In genomic region chr16:69325784-69326171, GRCh38 we compare ENCODE assay signal across 13 cellular contexts. TPM values are rescaled to one million over a fixed set of nuclear protein-coding genes. Genes with fewer than 3 reads are reported as not detected.
DNase-seq lines count a peak whose midpoint lies in the region; ATAC-seq and TF ChIP-seq lines count a peak whose summit lies in the region.
"Had no signal": no experiment of that assay in that cellular context is flagged by ENCODE, and none has a peak within 500 bp of the region (broad histone marks: within the 10 kb centered on the region; RNA-seq: fewer than 3 reads in every experiment).

No MANE protein-coding gene starts in this region.

- H3K4me3 ChIP-seq in RWPE2 (ENCODE audit: severe bottlenecking) = no peak overlapping the region
- H3K4me3 ChIP-seq in esophagus (ENCODE audit: low read depth in 1 of 2, low read length in 2 of 2) = no peak overlapping the region
- H3K4me3 ChIP-seq: suprapubic skin had no signal

- H3K4me3 Mint-ChIP-seq in T-helper 2 cell treated with Interferon-gamma antibody and Interleukin-4, amounts not matched to agents 5 μg/mL and 100 μg/mL, for 36 hours = peak overlapping the region; percentile 10
- H3K4me3 Mint-ChIP-seq: memory B cell had no signal

- H3K36me3 ChIP-seq in RWPE2 (ENCODE audit: low read depth) (peaks cover 81% of the 10 kb centered on the region), esophagus (ENCODE audit: control insufficient read depth in 2 of 2, insufficient read depth in 2 of 2, low read length in 1 of 2) (peaks cover 9 to 37% of the 10 kb centered on the region in 2 donors)

- H3K27me3 ChIP-seq in RWPE2 (ENCODE audit: insufficient read depth, poor library complexity, severe bottlenecking) (no peaks in the 10 kb centered on the region), esophagus (ENCODE audit: control insufficient read depth in 1 of 2, insufficient read depth in 2 of 2, low read length in 2 of 2) (no peaks in the 10 kb centered on the region)
- H3K27me3 ChIP-seq: suprapubic skin had no signal

- H3K27ac ChIP-seq in RWPE2 (ENCODE audit: poor library complexity, severe bottlenecking) (no peak overlapping the region), esophagus (ENCODE audit: low read depth in 2 of 2, low read length in 1 of 2) (peak overlapping the region; percentile 52 to 58)
- H3K27ac ChIP-seq: suprapubic skin had no signal

- no peaks in the 10 kb centered on the region for H3K9me3 Mint-ChIP-seq in T-helper 2 cell treated with Interferon-gamma antibody and Interleukin-4, amounts not matched to agents 5 μg/mL and 100 μg/mL, for 36 hours
- H3K9me3 Mint-ChIP-seq: memory B cell had no signal

- no peak for TF ChIP-seq CTCF in RWPE2 (IDR thresholded peaks at IDR 0.05; ENCODE audit: poor library complexity, severe bottlenecking)

- no peaks in the 10 kb centered on the region for H3K27me3 Mint-ChIP-seq in T-helper 2 cell treated with Interferon-gamma antibody and Interleukin-4, amounts not matched to agents 5 μg/mL and 100 μg/mL, for 36 hours (ENCODE audit: low read depth)
- H3K27me3 Mint-ChIP-seq: memory B cell had no signal

- H3K27ac Mint-ChIP-seq in T-helper 2 cell treated with Interferon-gamma antibody and Interleukin-4, amounts not matched to agents 5 μg/mL and 100 μg/mL, for 36 hours = no peak overlapping the region

- no peaks in the 10 kb centered on the region for H3K9me3 ChIP-seq in RWPE2 (ENCODE audit: severe bottlenecking)
- no peaks in the 10 kb centered on the region for H3K9me3 ChIP-seq in esophagus (ENCODE audit: control insufficient read depth in 2 of 2, insufficient read depth in 1 of 2, low read depth in 1 of 2, low read length in 1 of 2)
- H3K9me3 ChIP-seq: suprapubic skin had no signal

- peaks cover 30% of the 10 kb centered on the region for H3K4me1 Mint-ChIP-seq in T-helper 2 cell treated with Interferon-gamma antibody and Interleukin-4, amounts not matched to agents 5 μg/mL and 100 μg/mL, for 36 hours (ENCODE audit: low read depth)

- WGBS in esophagus, 2 donors = 84 to 88% methylated on average over 6 of the region's 6 CpGs

- H3K4me1 ChIP-seq in RWPE2 (ENCODE audit: insufficient read depth, poor library complexity, severe bottlenecking) (peaks cover 13% of the 10 kb centered on the region), esophagus (ENCODE audit: control insufficient read depth in 2 of 2, insufficient read depth in 2 of 2, low read length in 1 of 2) (peaks cover 13 to 17% of the 10 kb centered on the region in 2 donors)

- DNase-seq in T-helper 2 cell treated with Interferon-gamma antibody and Interleukin-4, amounts not matched to agents 5 μg/mL and 100 μg/mL, for 36 hours (ENCODE audit: low spot score) = no peak
- DNase-seq in T-helper 2 cell (no peak), RWPE2 (ENCODE audit: low spot score) (peak; percentile 38), NOMO-1 treated with dmso at 0.1 percent for 144 hours (lab: John Stamatoyannopoulos, UW; ENCODE audit: unreplicated experiment) (no peak), SIG-M5 treated with dmso at 0.1 percent for 504 hours (lab: John Stamatoyannopoulos, UW; ENCODE audit: unreplicated experiment) (no peak)
- DNase-seq in stimulated activated CD8-positive, alpha-beta memory T cell treated with anti-CD3 and anti-CD28 coated beads, Interleukin-4, amount 100 ng/mL, for 48 hours = peak; percentile 16
- DNase-seq: 8988T, NCI-H1048, SHP77 treated with DMSO at 0.1 percent for 48 hours had no signal

- peaks cover 60% of the 10 kb centered on the region for H3K36me3 Mint-ChIP-seq in T-helper 2 cell treated with Interferon-gamma antibody and Interleukin-4, amounts not matched to agents 5 μg/mL and 100 μg/mL, for 36 hours (ENCODE audit: low read depth)

- ATAC-seq in RWPE2 (ENCODE audit: low read depth) (no peak), GM21786 (IDR thresholded peaks at IDR 0.05; ENCODE audit: unreplicated experiment) (no peak)

RNA-seq across cellular contexts. Expression of gene PDF, which starts 4.6 kb away (rescaled TPM):
- polyA plus RNA-seq in esophagus = 10 to 100 TPM in 1 of 2 donors, 1 to 10 TPM in 1; 3.9 to 16.9 TPM

RNA-seq across cellular contexts. Expression of gene COG8, which starts 13.6 kb away (rescaled TPM):
- polyA plus RNA-seq in esophagus = 10 to 100 TPM; 12.9 to 13.5 TPM

RNA-seq across cellular contexts. Expression of gene NIP7, which starts 13.8 kb away (rescaled TPM):
- 10 to 100 TPM; 16.4 to 22.3 TPM for polyA plus RNA-seq in esophagus

RNA-seq across cellular contexts. Expression of gene VPS4A, which starts 14.6 kb away (rescaled TPM):
- 10 to 100 TPM; 24.1 to 24.4 TPM for polyA plus RNA-seq in esophagus

RNA-seq across cellular contexts. Expression of gene TMED6, which starts 25.8 kb away (rescaled TPM):
- under 1 TPM in 1 of 2 donors, not detected in 1; 0.33 TPM for polyA plus RNA-seq in esophagus

Comparison
In these comparisons a context has a peak if more than half of its experiments do, and no peak if none do; other contexts are left out.
1. DNase-seq: peak in RWPE2 (single experiment) and stimulated activated CD8-positive, alpha-beta memory T cell treated with anti-CD3 and anti-CD28 coated beads, Interleukin-4, amount 100 ng/mL, for 48 hours (single experiment); none in T-helper 2 cell treated with Interferon-gamma antibody and Interleukin-4, amounts not matched to agents 5 μg/mL and 100 μg/mL, for 36 hours (single experiment), T-helper 2 cell (0 of 5), NOMO-1 treated with dmso at 0.1 percent for 144 hours (single experiment) and SIG-M5 treated with dmso at 0.1 percent for 504 hours (single experiment).